ENCODE assay signal across 8 cellular contexts in the genomic region with DNA sequence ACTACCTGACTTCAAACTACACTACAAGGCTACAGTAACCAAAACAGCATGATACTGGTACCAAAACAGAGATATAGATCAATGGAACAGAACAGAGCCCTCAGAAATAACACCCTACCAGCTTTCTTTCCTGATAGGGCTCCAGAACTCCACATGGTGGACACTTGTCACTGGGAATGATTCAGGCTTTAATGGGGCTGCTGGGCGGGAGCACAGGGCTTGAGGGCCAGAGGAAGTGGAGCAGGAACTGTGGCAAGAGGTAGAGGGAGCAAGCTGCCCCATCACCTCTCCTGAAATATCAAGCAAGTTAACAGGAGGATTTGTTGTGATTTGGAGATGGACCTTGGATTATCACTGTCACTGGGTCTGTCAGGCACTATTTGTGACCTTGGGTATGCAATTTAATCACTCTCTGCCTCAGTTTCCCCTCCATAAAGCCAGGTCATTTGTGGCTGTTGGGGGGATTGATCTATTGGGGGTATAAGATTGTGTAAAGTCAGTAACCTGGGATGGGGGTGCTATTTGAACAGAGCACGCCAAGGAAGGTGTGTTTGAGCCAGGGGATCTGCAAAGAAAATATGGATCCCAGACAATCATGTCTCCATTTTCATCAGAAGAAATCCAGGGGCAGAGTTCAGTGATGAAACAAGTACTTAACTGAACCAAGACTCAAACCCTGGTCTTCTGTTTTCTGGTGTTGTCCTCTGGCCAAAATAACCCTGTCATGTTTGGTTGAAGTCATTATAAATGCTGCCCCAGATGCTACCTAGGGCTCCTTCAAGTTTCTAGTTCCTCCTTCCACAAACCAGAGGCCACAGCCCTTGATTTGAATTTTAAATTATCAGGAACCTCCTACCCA. TPM values are rescaled to one million over a fixed set of nuclear protein-coding genes. Genes with fewer than 3 reads are reported as not detected.
DNase-seq lines count a peak whose midpoint lies in the region; ATAC-seq and TF ChIP-seq lines count a peak whose summit lies in the region.

No MANE protein-coding gene starts in this region.

- ATAC-seq in GM18870 (IDR thresholded peaks at IDR 0.05; ENCODE audit: unreplicated experiment) (peak; percentile 58), HG02642 (IDR thresholded peaks at IDR 0.05; ENCODE audit: poor library complexity, unreplicated experiment) (peak; percentile 83)

- H2BK120ac ChIP-seq in mesendoderm (ENCODE audit: low read depth, low read length): no peak overlapping the region

- H3K4me1 ChIP-seq in Peyer's patch (peaks cover 0 to 12% (median 0%) of the 10 kb centered on the region in 4 donors), prostate gland (replicated peaks) (no peaks in the 10 kb centered on the region), mesendoderm (ENCODE audit: control insufficient read depth, low read depth, low read length) (no peaks in the 10 kb centered on the region)

- H3K9me3 ChIP-seq in Peyer's patch (no peaks in the 10 kb centered on the region), prostate gland (no peaks in the 10 kb centered on the region)

- TF ChIP-seq CTCF in Peyer's patch (IDR thresholded peaks at IDR 0.05): no peak
- no peak for TF ChIP-seq CTCF in prostate gland (IDR thresholded peaks at IDR 0.05)

- H2AK5ac ChIP-seq in mesendoderm (ENCODE audit: low read length): no peak overlapping the region

- no peak overlapping the region for H3K56ac ChIP-seq in mesendoderm (ENCODE audit: low read length)

- in situ Hi-C loops in KBM-7 (cut with MboI; ENCODE audit: low pct_unique_long_range_greater_than_20kb, low sequenced_read_pairs): no loop called here

- H3K23ac ChIP-seq in mesendoderm (ENCODE audit: low read length): no peak overlapping the region

- DNase-seq in Peyer's patch (no peak), prostate gland (ENCODE audit: low spot score) (no peak), NCI-H1417 (lab: John Stamatoyannopoulos, UW) (no peak), mesendoderm (no peak), D341Med (ENCODE audit: low spot score) (no peak), KBM-7 (no peak)

- no peaks in the 10 kb centered on the region for H3K27me3 ChIP-seq in Peyer's patch
- no peaks in the 10 kb centered on the region for H3K27me3 ChIP-seq in prostate gland (replicated peaks; ENCODE audit: insufficient read depth)
- no peaks in the 10 kb centered on the region for H3K27me3 ChIP-seq in mesendoderm (ENCODE audit: insufficient read depth, low read length, poor library complexity)

- H2BK5ac ChIP-seq in mesendoderm (ENCODE audit: low read length): no peak overlapping the region

- H3K4me2 ChIP-seq in mesendoderm (ENCODE audit: low read length): no peak overlapping the region

- H3K79me1 ChIP-seq in mesendoderm (ENCODE audit: low read length): no peaks in the 10 kb centered on the region

- no peak overlapping the region for H3K4ac ChIP-seq in mesendoderm (ENCODE audit: low read depth, low read length)

- H2BK15ac ChIP-seq in mesendoderm (replicated peaks; ENCODE audit: low read depth): no peak overlapping the region

- H3K18ac ChIP-seq in mesendoderm (ENCODE audit: low read length): no peak overlapping the region

- no peak overlapping the region for H3K9ac ChIP-seq in mesendoderm (ENCODE audit: low read length)

- no peaks in the 10 kb centered on the region for H3K79me2 ChIP-seq in mesendoderm (ENCODE audit: control insufficient read depth, insufficient read depth, low read length)

- TF ChIP-seq POLR2A in Peyer's patch (IDR thresholded peaks at IDR 0.05) (no peak), prostate gland (IDR thresholded peaks at IDR 0.05) (no peak)

- H4K5ac ChIP-seq in mesendoderm (ENCODE audit: low read length): no peak overlapping the region

- H3K27ac ChIP-seq in Peyer's patch: peak overlapping the region in 3 of 4 donors; percentile 14 to 66 (median 25)
- H3K27ac ChIP-seq in prostate gland: peak overlapping the region; percentile 1 to 16
- no peak overlapping the region for H3K27ac ChIP-seq in mesendoderm (ENCODE audit: low read depth, low read length)

- H4K8ac ChIP-seq in mesendoderm (ENCODE audit: low read depth, low read length): no peak overlapping the region

- H3K36me3 ChIP-seq in Peyer's patch: no peaks in the 10 kb centered on the region
- no peaks in the 10 kb centered on the region for H3K36me3 ChIP-seq in prostate gland
- H3K36me3 ChIP-seq in mesendoderm (ENCODE audit: control insufficient read depth, insufficient read depth, low read length): no peaks in the 10 kb centered on the region

- intact Hi-C loops in prostate gland (cut with DNase I): no loop called here

- 91% methylated on average over 2 of the region's 2 CpGs for WGBS in prostate gland
- WGBS in mesendoderm (ENCODE audit: extremely low coverage, insufficient coverage, low lambda C conversion rate): no CpG with 5 or more reads among the region's 2 CpGs

- H3K4me3 ChIP-seq in Peyer's patch: no peak overlapping the region
- no peak overlapping the region for H3K4me3 ChIP-seq in prostate gland
- no peak overlapping the region for H3K4me3 ChIP-seq in mesendoderm (ENCODE audit: low read length)

RNA-seq across cellular contexts. Expression of gene ETS2, which starts 25.2 kb away (rescaled TPM):
- 100 to 1,000 TPM; 127 to 186 (median 147) TPM for total RNA-seq in Peyer's patch
- 10 to 100 TPM; 53.3 to 80.2 TPM for total RNA-seq in prostate gland
- 54.1 TPM for polyA plus RNA-seq in mesendoderm (2013, experiment 1 of 2)
- 53.4 TPM for polyA plus RNA-seq in mesendoderm (2013, experiment 2 of 2)
